ENCODE assay signal across 17 cellular contexts in genomic region chr11:67674442-67674871, GRCh38. TPM values are rescaled to one million over a fixed set of nuclear protein-coding genes. Genes with fewer than 3 reads are reported as not detected.
DNase-seq lines count a peak whose midpoint lies in the region; ATAC-seq and TF ChIP-seq lines count a peak whose summit lies in the region.
"Had no signal": no experiment of that assay in that cellular context is flagged by ENCODE, and none has a peak within 500 bp of the region (broad histone marks: within the 10 kb centered on the region; RNA-seq: fewer than 3 reads in every experiment).

TSS of gene ALDH3B2 (minus strand) at chr11:67674623. CDS start at chr11:67666935, 7,688 bp downstream.

- H3K4me1 Mint-ChIP-seq in stimulated activated effector memory CD8-positive, alpha-beta T cell treated with anti-CD3 and anti-CD28 coated beads, Interleukin-12 subunit alpha, Interleukin-12 subunit beta, amount 100 ng/mL, for 72 hours, result no peaks in the 10 kb centered on the region
- H3K4me1 Mint-ChIP-seq: immature natural killer cell; naive thymus-derived CD4-positive, alpha-beta T cell had no signal

- TF ChIP-seq POLR2A in body of pancreas (IDR thresholded peaks at IDR 0.05) (no peak), Peyer's patch (IDR thresholded peaks at IDR 0.05) (no peak)

- peak within 1 kb of the TSS; percentile 33 for H3K4me2 ChIP-seq in smooth muscle cell

- no peaks in the 10 kb centered on the region for H3K9me3 ChIP-seq in body of pancreas
- no peaks in the 10 kb centered on the region for H3K9me3 ChIP-seq in smooth muscle cell (replicated peaks; ENCODE audit: low read depth)
- no peaks in the 10 kb centered on the region for H3K9me3 ChIP-seq in Peyer's patch
- H3K9me3 ChIP-seq: sigmoid colon had no signal

- H3K27ac Mint-ChIP-seq in stimulated activated effector memory CD8-positive, alpha-beta T cell treated with anti-CD3 and anti-CD28 coated beads, Interleukin-12 subunit alpha, Interleukin-12 subunit beta, amount 100 ng/mL, for 72 hours, result no peak within 1 kb of the TSS
- H3K27ac Mint-ChIP-seq: CD4-positive, alpha-beta T cell; immature natural killer cell; naive thymus-derived CD4-positive, alpha-beta T cell had no signal

- H4K20me1 ChIP-seq in smooth muscle cell (ENCODE audit: low read depth), result no peaks in the 10 kb centered on the region

- peaks cover 2% of the 10 kb centered on the region for H3K9me3 Mint-ChIP-seq in stimulated activated effector memory CD8-positive, alpha-beta T cell treated with anti-CD3 and anti-CD28 coated beads, Interleukin-12 subunit alpha, Interleukin-12 subunit beta, amount 100 ng/mL, for 72 hours
- H3K9me3 Mint-ChIP-seq: CD4-positive, alpha-beta T cell; immature natural killer cell had no signal

- intact Hi-C loops in body of pancreas (cut with DNase I), result no loop called here
- intact Hi-C loops in left colon (cut with DNase I, micrococcal nuclease), result no loop called here

- H3K27me3 ChIP-seq in body of pancreas (no peaks in the 10 kb centered on the region), smooth muscle cell (ENCODE audit: low read depth) (no peaks in the 10 kb centered on the region), Peyer's patch (no peaks in the 10 kb centered on the region)

- H3K36me3 Mint-ChIP-seq in stimulated activated effector memory CD8-positive, alpha-beta T cell treated with anti-CD3 and anti-CD28 coated beads, Interleukin-12 subunit alpha, Interleukin-12 subunit beta, amount 100 ng/mL, for 72 hours, result no peaks in the 10 kb centered on the region
- H3K36me3 Mint-ChIP-seq: immature natural killer cell; naive thymus-derived CD4-positive, alpha-beta T cell had no signal

- DNase-seq in HT-29 (ENCODE audit: low spot score) (peak; percentile 94), body of pancreas (peak; percentile 36 to 70 (median 60)), left colon (peak; percentile 73 to 81), smooth muscle cell (lab: John Stamatoyannopoulos, UW; ENCODE audit: unreplicated experiment) (no peak), Peyer's patch (no peak)
- DNase-seq in NK-92 treated with Interleukin-12 subunit alpha and Interleukin-12 subunit beta, amount 100 ng/mL, for 24 hours (lab: John Stamatoyannopoulos, UW), result no peak
- DNase-seq in stimulated activated effector memory CD8-positive, alpha-beta T cell treated with anti-CD3 and anti-CD28 coated beads, Interleukin-12 subunit alpha, Interleukin-12 subunit beta, amount 100 ng/mL, for 72 hours (ENCODE audit: low spot score in 2 of 2), result no peak
- DNase-seq: activated CD4-positive, CD25-positive, alpha-beta regulatory T cell; activated T-cell treated with anti-CD3 and anti-CD28 coated beads for 4 hours; CD4-positive, alpha-beta T cell; HCEC 1CT; immature natural killer cell; naive thymus-derived CD4-positive, alpha-beta T cell; sigmoid colon had no signal

- H3K36me3 ChIP-seq in body of pancreas (replicated peaks in 1 of 2; ENCODE audit: insufficient read depth in 1 of 2, low read depth in 2 of 2), result no peaks in the 10 kb centered on the region
- H3K36me3 ChIP-seq in smooth muscle cell (ENCODE audit: low read depth), result no peaks in the 10 kb centered on the region
- H3K36me3 ChIP-seq in Peyer's patch, result no peaks in the 10 kb centered on the region
- H3K36me3 ChIP-seq: sigmoid colon had no signal

- H3K4me3 ChIP-seq in body of pancreas, result no peak within 1 kb of the TSS
- H3K4me3 ChIP-seq in smooth muscle cell, result no peak within 1 kb of the TSS
- H3K4me3 ChIP-seq in Peyer's patch, result no peak within 1 kb of the TSS
- H3K4me3 ChIP-seq: coronary artery, sigmoid colon had no signal

- TF ChIP-seq CTCF in body of pancreas (IDR thresholded peaks at IDR 0.05) (no peak), smooth muscle cell (IDR thresholded peaks at IDR 0.05; ENCODE audit: borderline replicate concordance, insufficient read depth, poor library complexity, severe bottlenecking) (no peak), Peyer's patch (IDR thresholded peaks at IDR 0.05) (no peak)

- no peak within 1 kb of the TSS for H3K4me3 Mint-ChIP-seq in stimulated activated effector memory CD8-positive, alpha-beta T cell treated with anti-CD3 and anti-CD28 coated beads, Interleukin-12 subunit alpha, Interleukin-12 subunit beta, amount 100 ng/mL, for 72 hours
- H3K4me3 Mint-ChIP-seq: CD4-positive, alpha-beta T cell; immature natural killer cell; naive thymus-derived CD4-positive, alpha-beta T cell had no signal

- WGBS in body of pancreas, 2 donors, result 22 to 58% methylated on average over 3 to 8 of the region's 8 CpGs
- 70% methylated on average over 7 of the region's 8 CpGs for WGBS in smooth muscle cell (ENCODE audit: low lambda C conversion rate)

- no peaks in the 10 kb centered on the region for H3F3A ChIP-seq in smooth muscle cell (ENCODE audit: low read depth)

- no peaks in the 10 kb centered on the region for H3K79me2 ChIP-seq in smooth muscle cell (ENCODE audit: low read depth)

- ATAC-seq in body of pancreas, result peak; percentile 86
- ATAC-seq in left colon, result peak; percentile 99
- no peak for ATAC-seq in GM21423 (IDR thresholded peaks at IDR 0.05; ENCODE audit: unreplicated experiment)
- ATAC-seq in stimulated activated effector memory CD8-positive, alpha-beta T cell treated with anti-CD3 and anti-CD28 coated beads, Interleukin-12 subunit alpha, Interleukin-12 subunit beta, amount 100 ng/mL, for 72 hours, result no peak
- ATAC-seq: naive thymus-derived CD4-positive, alpha-beta T cell; SK-N-SH treated with all-trans-retinoic acid at 6 μM for 48 hours had no signal

- H3K9ac ChIP-seq in smooth muscle cell (ENCODE audit: low read depth), result no peak within 1 kb of the TSS

- H2AFZ ChIP-seq in smooth muscle cell (ENCODE audit: low read depth), result no peak within 1 kb of the TSS

- H3K4me1 ChIP-seq in body of pancreas, result peaks cover 14% of the 10 kb centered on the region
- H3K4me1 ChIP-seq in smooth muscle cell (ENCODE audit: low read depth), result no peaks in the 10 kb centered on the region
- H3K4me1 ChIP-seq in Peyer's patch, result no peaks in the 10 kb centered on the region
- H3K4me1 ChIP-seq: sigmoid colon had no signal

- H3K27ac ChIP-seq in body of pancreas, result peak within 1 kb of the TSS in 3 of 4 donors; percentile 30 to 58 (median 36)
- peak within 1 kb of the TSS; percentile 19 for H3K27ac ChIP-seq in smooth muscle cell (ENCODE audit: low read depth)
- H3K27ac ChIP-seq in Peyer's patch, result no peak within 1 kb of the TSS
- H3K27ac ChIP-seq: coronary artery, sigmoid colon had no signal

RNA-seq across cellular contexts. Expression of gene ALDH3B2, which starts in this region (rescaled TPM):
- total RNA-seq in HT-29 (2014; rRNA removed; shearing (Covaris generic)), result 1.1 TPM in 1 of 2 replicates, not detected in the other
- total RNA-seq in body of pancreas, result not detected
- total RNA-seq in left colon, result under 1 TPM in 1 of 2 donors, not detected in 1; 0.73 TPM
- 2.6 and 5.0 TPM in 2 replicates for total RNA-seq in smooth muscle cell
- polyA plus RNA-seq in smooth muscle cell, result 0.77 and 3.1 TPM in 2 replicates
- not detected for total RNA-seq in Peyer's patch
- total RNA-seq: CD4-positive, alpha-beta T cell; naive thymus-derived CD4-positive, alpha-beta T cell; sigmoid colon had no signal
- polyA plus RNA-seq: immature natural killer cell; naive thymus-derived CD4-positive, alpha-beta T cell had no signal

Comparison
In these comparisons a context has a peak if more than half of its experiments do, and no peak if none do; other contexts are left out.
1. Peak in DNase-seq, ATAC-seq and H3K27ac ChIP-seq in body of pancreas; RNA of the gene not detected or under 1 TPM.
2. Peak in DNase-seq and ATAC-seq in left colon; RNA of the gene not detected or under 1 TPM.